2 cellular contexts compared by ENCODE assay signal in genomic region chr1:200042119-200042436, GRCh38.
TF ChIP-seq lines count a peak whose summit lies in the region.

No MANE protein-coding gene starts in this region.

TF ChIP-seq in A549, 52 proteins besides CTCF, POLR2A, EP300 and RAD21:
- TF ChIP-seq CBX8 (IDR thresholded peaks at IDR 0.05) (no peak), ZSCAN20 (CRISPR knock-in tag; IDR thresholded peaks at IDR 0.05) (no peak), CBX2 (IDR thresholded peaks at IDR 0.05; ENCODE audit: borderline replicate concordance, low read depth) (no peak), USF2 (IDR thresholded peaks at IDR 0.05) (no peak), HOXB13 (CRISPR knock-in tag; IDR thresholded peaks at IDR 0.05; ENCODE audit: low read depth) (no peak), KDM5A (IDR thresholded peaks at IDR 0.05) (no peak), MAFK (IDR thresholded peaks at IDR 0.05; ENCODE audit: partially characterized antibody) (no peak), GATA3 (IDR thresholded peaks at IDR 0.05; ENCODE audit: borderline replicate concordance) (no peak), TP53 (CRISPR knock-in tag; IDR thresholded peaks at IDR 0.05) (no peak), RNF2 (IDR thresholded peaks at IDR 0.05; ENCODE audit: borderline replicate concordance, low read depth) (no peak), RCOR1 (IDR thresholded peaks at IDR 0.05; ENCODE audit: low read depth, low read length) (no peak), ATOH8 (CRISPR knock-in tag; IDR thresholded peaks at IDR 0.05; ENCODE audit: low read depth) (no peak), RARB (CRISPR knock-in tag; IDR thresholded peaks at IDR 0.05) (no peak), SREBF2 (IDR thresholded peaks at IDR 0.05) (no peak), HEYL (CRISPR knock-in tag; IDR thresholded peaks at IDR 0.05) (no peak)
- TF ChIP-seq, protein P1, sequence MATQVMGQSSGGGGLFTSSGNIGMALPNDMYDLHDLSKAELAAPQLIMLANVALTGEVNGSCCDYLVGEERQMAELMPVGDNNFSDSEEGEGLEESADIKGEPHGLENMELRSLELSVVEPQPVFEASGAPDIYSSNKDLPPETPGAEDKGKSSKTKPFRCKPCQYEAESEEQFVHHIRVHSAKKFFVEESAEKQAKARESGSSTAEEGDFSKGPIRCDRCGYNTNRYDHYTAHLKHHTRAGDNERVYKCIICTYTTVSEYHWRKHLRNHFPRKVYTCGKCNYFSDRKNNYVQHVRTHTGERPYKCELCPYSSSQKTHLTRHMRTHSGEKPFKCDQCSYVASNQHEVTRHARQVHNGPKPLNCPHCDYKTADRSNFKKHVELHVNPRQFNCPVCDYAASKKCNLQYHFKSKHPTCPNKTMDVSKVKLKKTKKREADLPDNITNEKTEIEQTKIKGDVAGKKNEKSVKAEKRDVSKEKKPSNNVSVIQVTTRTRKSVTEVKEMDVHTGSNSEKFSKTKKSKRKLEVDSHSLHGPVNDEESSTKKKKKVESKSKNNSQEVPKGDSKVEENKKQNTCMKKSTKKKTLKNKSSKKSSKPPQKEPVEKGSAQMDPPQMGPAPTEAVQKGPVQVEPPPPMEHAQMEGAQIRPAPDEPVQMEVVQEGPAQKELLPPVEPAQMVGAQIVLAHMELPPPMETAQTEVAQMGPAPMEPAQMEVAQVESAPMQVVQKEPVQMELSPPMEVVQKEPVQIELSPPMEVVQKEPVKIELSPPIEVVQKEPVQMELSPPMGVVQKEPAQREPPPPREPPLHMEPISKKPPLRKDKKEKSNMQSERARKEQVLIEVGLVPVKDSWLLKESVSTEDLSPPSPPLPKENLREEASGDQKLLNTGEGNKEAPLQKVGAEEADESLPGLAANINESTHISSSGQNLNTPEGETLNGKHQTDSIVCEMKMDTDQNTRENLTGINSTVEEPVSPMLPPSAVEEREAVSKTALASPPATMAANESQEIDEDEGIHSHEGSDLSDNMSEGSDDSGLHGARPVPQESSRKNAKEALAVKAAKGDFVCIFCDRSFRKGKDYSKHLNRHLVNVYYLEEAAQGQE (IDR thresholded peaks at IDR 0.05): no peak
- TF ChIP-seq, protein P2, sequence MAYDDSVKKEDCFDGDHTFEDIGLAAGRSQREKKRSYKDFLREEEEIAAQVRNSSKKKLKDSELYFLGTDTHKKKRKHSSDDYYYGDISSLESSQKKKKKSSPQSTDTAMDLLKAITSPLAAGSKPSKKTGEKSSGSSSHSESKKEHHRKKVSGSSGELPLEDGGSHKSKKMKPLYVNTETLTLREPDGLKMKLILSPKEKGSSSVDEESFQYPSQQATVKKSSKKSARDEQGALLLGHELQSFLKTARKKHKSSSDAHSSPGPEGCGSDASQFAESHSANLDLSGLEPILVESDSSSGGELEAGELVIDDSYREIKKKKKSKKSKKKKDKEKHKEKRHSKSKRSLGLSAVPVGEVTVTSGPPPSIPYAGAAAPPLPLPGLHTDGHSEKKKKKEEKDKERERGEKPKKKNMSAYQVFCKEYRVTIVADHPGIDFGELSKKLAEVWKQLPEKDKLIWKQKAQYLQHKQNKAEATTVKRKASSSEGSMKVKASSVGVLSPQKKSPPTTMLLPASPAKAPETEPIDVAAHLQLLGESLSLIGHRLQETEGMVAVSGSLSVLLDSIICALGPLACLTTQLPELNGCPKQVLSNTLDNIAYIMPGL (CRISPR knock-in tag; IDR thresholded peaks at IDR 0.05; ENCODE audit: borderline replicate concordance): no peak

TF ChIP-seq in endothelial cell of umbilical vein, 7 proteins besides CTCF, POLR2A, EP300 and RAD21:
- no peak for TF ChIP-seq GATA2 (IDR thresholded peaks at IDR 0.05; ENCODE audit: insufficient read depth, insufficient read length, low read depth, low read length)
- peak; percentile 10 for TF ChIP-seq EZH2 (IDR thresholded peaks at IDR 0.05; ENCODE audit: borderline replicate concordance, low read depth, low read length, severe bottlenecking)
